Comparison of ENCODE assay signal across 28 cellular contexts in genomic region chr6:44148306-44148705, GRCh38. TPM values are rescaled to one million over a fixed set of nuclear protein-coding genes. Genes with fewer than 3 reads are reported as not detected.
"Had no signal": no experiment of that assay in that cellular context is flagged by ENCODE, and none has a peak within 500 bp of the region (broad histone marks: within the 10 kb centered on the region; RNA-seq: fewer than 3 reads in every experiment).

No MANE protein-coding gene starts in this region.

- H3K79me2 ChIP-seq: hepatocyte had no signal

- H3K4me3 ChIP-seq: colonic mucosa, esophagus muscularis mucosa, gastroesophageal sphincter, heart left ventricle, hepatocyte, lower lobe of right lung, mucosa of descending colon had no signal

- H3K27me3 Mint-ChIP-seq: dendritic cell treated with granulocyte-macrophage colony-stimulating factor and Interleukin-4, amounts not matched to agents 40 ng/mL and 50 ng/mL, for 4 days; effector memory CD8-positive, alpha-beta T cell; naive B cell had no signal

- H3K4me1 ChIP-seq: colonic mucosa, foreskin keratinocyte had no signal

- H3K36me3 ChIP-seq: colonic mucosa had no signal

- H3K4me2 ChIP-seq: hepatocyte had no signal

- H3K4me1 Mint-ChIP-seq: endodermal cell, mesothelial cell of epicardium had no signal

- H3K27ac ChIP-seq: colonic mucosa, esophagus muscularis mucosa, foreskin keratinocyte, gastroesophageal sphincter, heart left ventricle, hepatocyte, lower lobe of right lung had no signal

- H3K4me3 Mint-ChIP-seq: dendritic cell treated with granulocyte-macrophage colony-stimulating factor and Interleukin-4, amounts not matched to agents 40 ng/mL and 50 ng/mL, for 4 days; effector memory CD8-positive, alpha-beta T cell; endodermal cell; immature natural killer cell; mesothelial cell of epicardium; naive B cell had no signal

- H3K27ac Mint-ChIP-seq: dendritic cell treated with granulocyte-macrophage colony-stimulating factor and Interleukin-4, amounts not matched to agents 40 ng/mL and 50 ng/mL, for 4 days; effector memory CD8-positive, alpha-beta T cell; endodermal cell; immature natural killer cell; mesothelial cell of epicardium; naive B cell had no signal

- DNase-seq: colonic mucosa; cortex of kidney; effector CD8-positive, alpha-beta T cell; effector memory CD8-positive, alpha-beta T cell; endodermal cell; foreskin keratinocyte; heart left ventricle; hypothalamus; immature natural killer cell; islet precursor cell; kidney; kidney glomerular epithelial cell; left colon; left ventricle myocardium superior; lower lobe of right lung; mesenchymal stem cell; mucosa of descending colon; naive B cell had no signal

- H3K9me3 ChIP-seq: colonic mucosa, esophagus muscularis mucosa, gastroesophageal sphincter, heart left ventricle, lower lobe of right lung, mucosa of descending colon had no signal

- ATAC-seq: effector memory CD8-positive, alpha-beta T cell; foreskin keratinocyte; gastroesophageal sphincter; heart left ventricle; left colon; left lobe of liver; left ventricle myocardium superior; lower lobe of right lung; mucosa of descending colon had no signal

- H3K9me3 Mint-ChIP-seq: dendritic cell treated with granulocyte-macrophage colony-stimulating factor and Interleukin-4, amounts not matched to agents 40 ng/mL and 50 ng/mL, for 4 days; effector memory CD8-positive, alpha-beta T cell; endodermal cell; immature natural killer cell; mesothelial cell of epicardium; naive B cell had no signal

- H2AFZ ChIP-seq: hepatocyte had no signal

- H3K27me3 ChIP-seq: colonic mucosa, esophagus muscularis mucosa, foreskin keratinocyte, gastroesophageal sphincter, heart left ventricle, hepatocyte had no signal

RNA-seq across cellular contexts. Expression of gene CAPN11, which starts 10.3 kb away (rescaled TPM):
- total RNA-seq: epithelial cell of proximal tubule, fibroblast of lung, fibroblast of villous mesenchyme, foreskin keratinocyte, frontal cortex, mesothelial cell of epicardium had no signal
- polyA plus RNA-seq: fibroblast of lung, foreskin keratinocyte had no signal
